In genomic region chr16:69186642-69187386, GRCh38 we compare ENCODE assay signal across 8 cellular contexts. TPM values are rescaled to one million over a fixed set of nuclear protein-coding genes. Genes with fewer than 3 reads are reported as not detected.
A peak's percentile ranks its signal among the peaks of the same experiment; 100 is the strongest.
DNase-seq lines count a peak whose midpoint lies in the region; ATAC-seq and TF ChIP-seq lines count a peak whose summit lies in the region.

Gene SNTB2 (plus strand): TSS chr16:69187164. CDS start chr16:69187167, 3 bp downstream.

- ATAC-seq in GM23338, result peak; percentile 85

- H3K4me1 ChIP-seq in GM23338 (ENCODE audit: insufficient read depth) (peaks cover 24% of the 10 kb centered on the region), SJCRH30 (no peaks in the 10 kb centered on the region), neuron (ENCODE audit: insufficient read depth, low read length) (peaks cover 20% of the 10 kb centered on the region)

- H3K27me3 ChIP-seq in GM23338 (ENCODE audit: insufficient read depth) (no peaks in the 10 kb centered on the region), SJCRH30 (no peaks in the 10 kb centered on the region), neuron (ENCODE audit: insufficient read depth, low read length) (no peaks in the 10 kb centered on the region)

- H3K36me3 ChIP-seq in GM23338 (ENCODE audit: insufficient read depth) (no peaks in the 10 kb centered on the region), SJCRH30 (no peaks in the 10 kb centered on the region), neuron (ENCODE audit: insufficient read depth, low read length) (peaks cover 3% of the 10 kb centered on the region)

- H3K9me3 ChIP-seq in SJCRH30 (replicated peaks), result no peaks in the 10 kb centered on the region
- H3K9me3 ChIP-seq in neuron (ENCODE audit: low read length), result no peaks in the 10 kb centered on the region

- H3K4me3 ChIP-seq in GM23338, result peak within 1 kb of the TSS; percentile 93
- peak within 1 kb of the TSS; percentile 81 for H3K4me3 ChIP-seq in LNCaP clone FGC (ENCODE audit: low read depth, low read length)
- H3K4me3 ChIP-seq in SJCRH30, result peak within 1 kb of the TSS; percentile 83
- peak within 1 kb of the TSS; percentile 71 for H3K4me3 ChIP-seq in neuron (ENCODE audit: low read length)

- TF ChIP-seq CTCF in GM23338 (conservative IDR thresholded peaks at IDR 0.05; ENCODE audit: low read depth in 2 of 2) (no peak), LNCaP clone FGC (IDR thresholded peaks at IDR 0.05; ENCODE audit: control insufficient read depth, extremely low read depth, insufficient read depth) (no peak)

- no peaks in the 10 kb centered on the region; the same call in none of the 2 replicates for H4K20me1 ChIP-seq in GM23338 (replicated peaks; ENCODE audit: insufficient read depth)

- H3K27me3 Mint-ChIP-seq in GM23338 (ENCODE audit: insufficient read depth, low read depth, poor library complexity), result peaks cover 3% of the 10 kb centered on the region

- no peaks in the 10 kb centered on the region for H3K9me2 ChIP-seq in GM23338 (ENCODE audit: insufficient read depth)

- peaks cover 36% of the 10 kb centered on the region for H3K79me2 ChIP-seq in GM23338 (replicated peaks; ENCODE audit: insufficient read depth)

- peak; percentile 95 for DNase-seq in ELR (ENCODE audit: low read depth)
- peak; percentile 97 for DNase-seq in GM23338 (ENCODE audit: low spot score)
- DNase-seq in LNCaP clone FGC (ENCODE audit: low read depth), result no peak
- DNase-seq in SJCRH30, result peak; percentile 91
- DNase-seq in activated naive CD4-positive, alpha-beta T cell treated with Interleukin-2 at 50 U/mL for 16 hours, result peak; percentile 81
- DNase-seq in foreskin melanocyte, result peak; percentile 85
- peak; percentile 44 to 93 (median 85) for DNase-seq in substantia nigra (lab: John Stamatoyannopoulos, UW)

- H3F3A ChIP-seq in GM23338 (replicated peaks; ENCODE audit: low read depth), result no peaks in the 10 kb centered on the region

- H3K27ac ChIP-seq in GM23338 (ENCODE audit: low read depth) (peak within 1 kb of the TSS; percentile 52; the same call in 1 of the 2 replicates), SJCRH30 (peak within 1 kb of the TSS; percentile 66), substantia nigra (ENCODE audit: low read depth, low read length, poor library complexity, severe bottlenecking) (peak within 1 kb of the TSS; percentile 70)

- H3K9me3 Mint-ChIP-seq in GM23338, result no peaks in the 10 kb centered on the region

- H3K36me3 Mint-ChIP-seq in GM23338 (ENCODE audit: low read depth), result peaks cover 7% of the 10 kb centered on the region

- peak within 1 kb of the TSS; percentile 94 for H2AFZ ChIP-seq in GM23338
- peak within 1 kb of the TSS; percentile 60 for H2AFZ ChIP-seq in neuron (ENCODE audit: low read depth, low read length)

- peaks cover 26% of the 10 kb centered on the region for H3K4me1 Mint-ChIP-seq in GM23338

- peak within 1 kb of the TSS; percentile 92 for H3K4me2 ChIP-seq in GM23338

- peak within 1 kb of the TSS; percentile 91 for H3K4me3 Mint-ChIP-seq in GM23338

- H3K27ac Mint-ChIP-seq in GM23338, result peak within 1 kb of the TSS; percentile 93

TF ChIP-seq in GM23338, 12 proteins besides CTCF, POLR2A, EP300 and RAD21:
- TF ChIP-seq EZH2 (IDR thresholded peaks at IDR 0.05; ENCODE audit: low read depth, unreplicated experiment), result no peak
- TF ChIP-seq CREB1 (CRISPR knock-in tag; IDR thresholded peaks at IDR 0.05; ENCODE audit: low read depth), result 0 out of 2 replicates have a peak, but pooled peaks have one; percentile 29
- no peak for TF ChIP-seq JUNB (IDR thresholded peaks at IDR 0.05; ENCODE audit: unreplicated experiment)
- no peak for TF ChIP-seq STAT1 (IDR thresholded peaks at IDR 0.05; ENCODE audit: unreplicated experiment)
- TF ChIP-seq ZNF462 (CRISPR knock-in tag; IDR thresholded peaks at IDR 0.05), result no peak
- no peak for TF ChIP-seq ETS1 (IDR thresholded peaks at IDR 0.05)
- TF ChIP-seq POLR2AphosphoS5 (IDR thresholded peaks at IDR 0.05; ENCODE audit: low read depth), result peak; percentile 93

RNA-seq across cellular contexts. Expression of gene SNTB2, which starts in this region (rescaled TPM):
- 18.8 and 42.7 TPM in 2 replicates for total RNA-seq in GM23338 (2014; rRNA removed; shearing (Covaris generic))
- 4.8 and 6.2 TPM in 2 replicates for polyA plus RNA-seq in GM23338 (2016; fragmentation: Nextera tagmentation; extraction: Ambion mirVana)
- total RNA-seq in SJCRH30 (2014; rRNA removed; shearing (Covaris generic)), result 12.5 and 14.0 TPM in 2 replicates
